26 cellular contexts compared by ENCODE assay signal in the genomic region with DNA sequence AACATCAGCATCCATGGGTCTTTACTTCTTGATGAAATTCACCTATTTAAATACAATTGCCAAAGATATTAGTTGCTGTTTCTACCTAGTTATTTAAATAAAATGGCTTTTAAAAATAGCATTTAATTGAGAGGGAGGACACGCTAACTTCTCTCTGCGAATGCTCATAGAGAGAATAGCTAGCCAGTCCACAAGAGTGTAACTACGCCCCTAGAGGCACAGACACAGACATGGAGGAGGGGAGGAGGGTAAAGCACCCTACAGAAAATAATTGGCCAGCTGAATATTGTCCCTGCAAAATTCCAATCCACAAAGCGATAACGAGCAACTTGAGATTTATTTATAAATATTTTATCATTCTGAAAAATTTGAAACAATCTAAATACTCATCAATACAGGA.
A peak's percentile ranks its signal among the peaks of the same experiment; 100 is the strongest.
DNase-seq lines count a peak whose midpoint lies in the region; ATAC-seq and TF ChIP-seq lines count a peak whose summit lies in the region.
"Had no signal": no experiment of that assay in that cellular context is flagged by ENCODE, and none has a peak within 500 bp of the region (broad histone marks: within the 10 kb centered on the region; RNA-seq: fewer than 3 reads in every experiment).

No MANE protein-coding gene starts in this region.

- H3K9me3 ChIP-seq in DND-41 (ENCODE audit: insufficient read depth, low read length, severe bottlenecking) (no peaks in the 10 kb centered on the region), Panc1 (ENCODE audit: control insufficient read depth, insufficient read depth, low read depth, low read length) (no peaks in the 10 kb centered on the region), HAP-1 (no peaks in the 10 kb centered on the region; the same call in 1 of the 2 replicates), T-helper 17 cell (ENCODE audit: control insufficient read depth, low read length, poor library complexity, severe bottlenecking) (no peaks in the 10 kb centered on the region)
- H3K9me3 ChIP-seq: ascending aorta had no signal

- CTCF ChIA-PET in Panc1 (lab: Charles Lee): interaction anchor here (0.5 kb wide), 1 partner anchor 57 kb away, joined by 3 read pairs; no protein-coding TSS in a partner anchor

- in situ Hi-C loops in Panc1 (cut with HindIII; ENCODE audit: low pct_unique_long_range_greater_than_20kb, low sequenced_read_pairs) (no loop called here), HAP-1 (cut with MboI; ENCODE audit: low sequenced_read_pairs) (no loop called here)

- H3K36me3 ChIP-seq in DND-41 (ENCODE audit: insufficient read depth, low read length) (no peaks in the 10 kb centered on the region), GM23338 (ENCODE audit: insufficient read depth) (no peaks in the 10 kb centered on the region), Panc1 (ENCODE audit: control insufficient read depth, insufficient read depth, low read length) (no peaks in the 10 kb centered on the region), HAP-1 (replicated peaks) (no peaks in the 10 kb centered on the region)
- H3K36me3 ChIP-seq: ascending aorta, heart left ventricle, right atrium auricular region, tibial artery had no signal

- H3K27ac ChIP-seq in DND-41 (ENCODE audit: low read length): no peak overlapping the region
- no peak overlapping the region for H3K27ac ChIP-seq in GM23338 (ENCODE audit: low read depth)
- H3K27ac ChIP-seq in Panc1 (ENCODE audit: low read length): no peak overlapping the region
- H3K27ac ChIP-seq: ascending aorta, dorsolateral prefrontal cortex, heart left ventricle, right atrium auricular region, tibial artery had no signal

- H3K4me1 Mint-ChIP-seq in GM23338 (no peaks in the 10 kb centered on the region), T-helper 17 cell (no peaks in the 10 kb centered on the region)

- H3K4me1 ChIP-seq in DND-41 (ENCODE audit: insufficient read depth, low read length) (no peaks in the 10 kb centered on the region), GM23338 (ENCODE audit: insufficient read depth) (no peaks in the 10 kb centered on the region), Panc1 (ENCODE audit: control insufficient read depth, insufficient read depth, low read length) (no peaks in the 10 kb centered on the region), HAP-1 (no peaks in the 10 kb centered on the region)
- H3K4me1 ChIP-seq: ascending aorta, right atrium auricular region, tibial artery had no signal

- BruUV-seq in Panc1 (replicated peaks; lab: Mats Ljungman, UMichigan): no TSS peak

- peaks cover 3% of the 10 kb centered on the region for H3K27me3 ChIP-seq in DND-41 (ENCODE audit: insufficient read depth, low read length, poor library complexity)
- no peaks in the 10 kb centered on the region for H3K27me3 ChIP-seq in GM23338 (ENCODE audit: insufficient read depth)
- peaks cover 15% of the 10 kb centered on the region for H3K27me3 ChIP-seq in Panc1 (ENCODE audit: control insufficient read depth, insufficient read depth, low read length)
- peaks cover 14% of the 10 kb centered on the region; the same call in 1 of the 2 replicates for H3K27me3 ChIP-seq in HAP-1 (ENCODE audit: low read depth)
- H3K27me3 ChIP-seq: ascending aorta, right atrium auricular region had no signal

- H3K27ac Mint-ChIP-seq in GM23338 (no peak overlapping the region), T-helper 17 cell (no peak overlapping the region)
- H3K27ac Mint-ChIP-seq: activated naive CD4-positive, alpha-beta T cell treated with anti-CD3 and anti-CD28 coated beads, Interleukin-2, amount 50 U/mL, for 72 hours; naive thymus-derived CD4-positive, alpha-beta T cell; stimulated activated naive CD8-positive, alpha-beta T cell treated with anti-CD3 and anti-CD28 coated beads, Interleukin-15, amount 100 ng/mL, for 72 hours had no signal

- no peak overlapping the region for H3K4me3 ChIP-seq in DND-41 (ENCODE audit: low read depth in 1 of 2, low read length in 2 of 2)
- H3K4me3 ChIP-seq in GM23338: no peak overlapping the region
- H3K4me3 ChIP-seq in Panc1 (ENCODE audit: low read depth in 2 of 2, low read length in 2 of 2): no peak overlapping the region
- no peak overlapping the region for H3K4me3 ChIP-seq in epithelial cell of esophagus (ENCODE audit: low read length)
- no peak overlapping the region for H3K4me3 ChIP-seq in HAP-1
- H3K4me3 ChIP-seq: ascending aorta, dorsolateral prefrontal cortex, heart left ventricle, right atrium auricular region, tibial artery had no signal

- H3K9me2 ChIP-seq in GM23338 (ENCODE audit: insufficient read depth): no peaks in the 10 kb centered on the region

- H3K4me3 Mint-ChIP-seq in GM23338 (no peak overlapping the region), T-helper 17 cell (no peak overlapping the region)
- H3K4me3 Mint-ChIP-seq: naive thymus-derived CD4-positive, alpha-beta T cell; stimulated activated naive CD8-positive, alpha-beta T cell treated with anti-CD3 and anti-CD28 coated beads, Interleukin-15, amount 100 ng/mL, for 72 hours had no signal

- H3F3A ChIP-seq in GM23338 (replicated peaks; ENCODE audit: low read depth): no peaks in the 10 kb centered on the region

- DNase-seq in DND-41 (no peak), GM23338 (ENCODE audit: low spot score) (peak; percentile 18), Panc1 (ENCODE audit: low read depth, low spot score) (no peak), epithelial cell of esophagus (ENCODE audit: low read depth) (no peak), HAP-1 (ENCODE audit: low spot score in 2 of 2) (no peak), foreskin melanocyte (no peak), T-helper 17 cell (no peak), GOT3 (lab: John Stamatoyannopoulos, UW) (no peak)
- DNase-seq: activated CD4-positive, alpha-beta T cell treated with anti-CD3 and anti-CD28 coated beads for 48 hours; central memory CD4-positive, alpha-beta T cell; DMS79; dorsolateral prefrontal cortex; heart left ventricle; left cardiac atrium; mesendoderm; naive thymus-derived CD4-positive, alpha-beta T cell; NCI-H1105 treated with DMSO at 0.1 percent for 48 hours; NCI-H510A treated with DMSO at 0.1 percent for 48 hours; stimulated activated CD4-positive, alpha-beta T cell treated with anti-CD3 and anti-CD28 coated beads, Interleukin-12 subunit alpha, Interleukin-12 subunit beta, amount 100 ng/mL, for 4 hours; stimulated activated CD4-positive, alpha-beta T cell treated with anti-CD3 and anti-CD28 coated beads, Interleukin-4, amount 100 ng/mL, for 4 hours; stimulated activated naive CD8-positive, alpha-beta T cell treated with anti-CD3 and anti-CD28 coated beads, Interleukin-15, amount 100 ng/mL, for 72 hours; SW 1271; tibial artery had no signal

- H3K36me3 Mint-ChIP-seq in GM23338 (ENCODE audit: low read depth) (peaks cover 5% of the 10 kb centered on the region; the same call in 2 of the 3 replicates), T-helper 17 cell (ENCODE audit: low read depth) (no peaks in the 10 kb centered on the region)
- H3K36me3 Mint-ChIP-seq: activated naive CD4-positive, alpha-beta T cell treated with anti-CD3 and anti-CD28 coated beads, Interleukin-2, amount 50 U/mL, for 72 hours; naive thymus-derived CD4-positive, alpha-beta T cell had no signal

- intact Hi-C loops in Panc1 (cut with micrococcal nuclease; ENCODE audit: unreplicated experiment): no loop called here

- H3K79me2 ChIP-seq in DND-41 (ENCODE audit: insufficient read depth, low read length) (no peaks in the 10 kb centered on the region), GM23338 (replicated peaks; ENCODE audit: insufficient read depth) (no peaks in the 10 kb centered on the region)

- H4K20me1 ChIP-seq in DND-41 (ENCODE audit: insufficient read depth, low read length) (no peaks in the 10 kb centered on the region), GM23338 (replicated peaks; ENCODE audit: insufficient read depth) (no peaks in the 10 kb centered on the region)

- no peak overlapping the region for H3K9ac ChIP-seq in DND-41 (ENCODE audit: low read depth, low read length)

- H2AFZ ChIP-seq in DND-41 (ENCODE audit: low read depth, low read length) (no peak overlapping the region), GM23338 (no peak overlapping the region)

- POLR2A ChIA-PET in Panc1 (lab: Charles Lee): no interaction called here

- peaks cover 11% of the 10 kb centered on the region; the same call in 2 of the 3 replicates for H3K9me3 Mint-ChIP-seq in GM23338
- H3K9me3 Mint-ChIP-seq: activated naive CD4-positive, alpha-beta T cell treated with anti-CD3 and anti-CD28 coated beads, Interleukin-2, amount 50 U/mL, for 72 hours; naive thymus-derived CD4-positive, alpha-beta T cell had no signal

- H3K4me2 ChIP-seq in DND-41 (ENCODE audit: insufficient read depth, low read length) (no peak overlapping the region), GM23338 (no peak overlapping the region)

- ATAC-seq in DND-41 (ENCODE audit: insufficient read depth, low read depth) (no peak), GM23338 (peak; percentile 50), Panc1 (no peak), T-helper 17 cell (no peak)
- ATAC-seq: activated naive CD4-positive, alpha-beta T cell treated with anti-CD3 and anti-CD28 coated beads, Interleukin-2, amount 50 U/mL, for 72 hours; heart left ventricle; left cardiac atrium; naive thymus-derived CD4-positive, alpha-beta T cell; stimulated activated naive CD8-positive, alpha-beta T cell treated with anti-CD3 and anti-CD28 coated beads, Interleukin-15, amount 100 ng/mL, for 72 hours had no signal

- H3K27me3 Mint-ChIP-seq in GM23338 (ENCODE audit: insufficient read depth, low read depth, poor library complexity) (peaks cover 3% of the 10 kb centered on the region), T-helper 17 cell (peaks cover 25% of the 10 kb centered on the region)

- TF ChIP-seq CTCF in DND-41 (IDR thresholded peaks at IDR 0.05; ENCODE audit: borderline replicate concordance, extremely low read depth, low read length, poor library complexity, severe bottlenecking): peak; percentile 17
- TF ChIP-seq CTCF in GM23338 (conservative IDR thresholded peaks at IDR 0.05; ENCODE audit: low read depth in 2 of 2): peak; percentile 39 to 44
- TF ChIP-seq CTCF in Panc1 (IDR thresholded peaks at IDR 0.05): peak; percentile 31
- TF ChIP-seq CTCF in epithelial cell of esophagus (IDR thresholded peaks at IDR 0.05; ENCODE audit: insufficient read depth, low read depth, low read length, missing control alignments): peak; percentile 5
